In the genomic region with DNA sequence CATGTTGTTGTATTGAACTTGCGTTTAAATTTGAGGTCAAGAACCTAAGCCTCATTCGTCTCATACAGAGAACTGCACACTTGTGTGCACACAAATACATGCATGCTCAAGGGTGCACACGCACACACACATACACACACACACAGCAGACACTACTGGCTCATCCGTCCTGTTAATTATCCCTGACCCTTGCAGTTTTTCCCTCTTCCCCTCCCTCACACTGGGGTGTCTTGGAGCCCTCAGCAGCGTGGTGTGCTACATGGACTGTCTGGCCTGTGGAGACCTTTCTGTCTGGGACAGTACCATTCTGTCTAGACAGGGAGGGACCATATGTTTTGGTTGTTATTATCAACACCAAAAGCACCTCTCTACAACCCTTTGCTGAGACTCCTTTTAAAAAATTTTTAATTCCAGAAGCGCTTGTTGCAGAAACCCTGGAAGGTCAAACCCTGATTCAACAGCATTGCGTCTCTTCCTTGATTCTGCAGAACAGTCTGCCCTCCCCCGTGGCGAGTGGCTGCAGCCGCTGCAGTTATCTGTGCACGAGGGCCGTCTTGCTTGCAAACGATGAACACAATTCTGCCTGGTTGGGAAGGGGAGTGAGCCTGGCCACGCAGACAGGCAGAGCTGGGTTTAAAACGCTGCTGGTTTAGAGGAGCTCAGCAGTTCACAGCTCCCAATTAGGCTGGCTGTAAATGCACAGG, we compare ENCODE assay signal across 9 cellular contexts.
DNase-seq lines count a peak whose midpoint lies in the region; ATAC-seq and TF ChIP-seq lines count a peak whose summit lies in the region.
"Had no signal": no experiment of that assay in that cellular context is flagged by ENCODE, and none has a peak within 500 bp of the region (broad histone marks: within the 10 kb centered on the region; RNA-seq: fewer than 3 reads in every experiment).

No MANE protein-coding gene starts in this region.

- H3K9me3 Mint-ChIP-seq in activated naive CD4-positive, alpha-beta T cell treated with anti-CD3 and anti-CD28 coated beads, Interleukin-2, amount 50 U/mL, for 72 hours, result peaks cover 0 to 5% of the 10 kb centered on the region in 2 donors
- H3K9me3 Mint-ChIP-seq: activated naive CD4-positive, alpha-beta T cell treated with anti-CD3 and anti-CD28 coated beads, Interleukin-2, amount 50 U/mL, for 24 hours had no signal

- peak overlapping the region in 1 of 3 donors; percentile 12 for H3K4me3 ChIP-seq in right lobe of liver

- H3K27me3 ChIP-seq in right lobe of liver, result no peaks in the 10 kb centered on the region

- peak; percentile 22 for TF ChIP-seq POLR2A in right lobe of liver (IDR thresholded peaks at IDR 0.05)

- no peaks in the 10 kb centered on the region for H3K36me3 Mint-ChIP-seq in activated naive CD4-positive, alpha-beta T cell treated with anti-CD3 and anti-CD28 coated beads, Interleukin-2, amount 50 U/mL, for 72 hours
- H3K36me3 Mint-ChIP-seq: activated naive CD4-positive, alpha-beta T cell treated with anti-CD3 and anti-CD28 coated beads, Interleukin-2, amount 50 U/mL, for 24 hours had no signal

- H3K36me3 ChIP-seq in right lobe of liver, result no peaks in the 10 kb centered on the region

- H3K27ac ChIP-seq in right lobe of liver, result peak overlapping the region in 2 of 3 donors; percentile 11 to 64

- H3K27ac Mint-ChIP-seq in activated naive CD4-positive, alpha-beta T cell treated with anti-CD3 and anti-CD28 coated beads, Interleukin-2, amount 50 U/mL, for 72 hours, result no peak overlapping the region
- H3K27ac Mint-ChIP-seq: activated naive CD4-positive, alpha-beta T cell treated with anti-CD3 and anti-CD28 coated beads, Interleukin-2, amount 50 U/mL, for 24 hours had no signal

- DNase-seq in DMS53 treated with DMSO at 0.1 percent for 48 hours (lab: John Stamatoyannopoulos, UW; ENCODE audit: unreplicated experiment) (peak; percentile 47), NCI-H2196 treated with DMSO at 0.1 percent for 48 hours (lab: John Stamatoyannopoulos, UW; ENCODE audit: unreplicated experiment) (peak; percentile 2), brain pericyte (ENCODE audit: low read depth, low spot score) (peak; percentile 2), right lobe of liver (peak; percentile 66 to 79 (median 74)), NCI-H446 treated with DMSO at 0.1 percent for 48 hours (lab: John Stamatoyannopoulos, UW) (no peak)
- no peak for DNase-seq in activated CD4-positive, CD25-positive, alpha-beta regulatory T cell (lab: John Stamatoyannopoulos, UW)
- no peak for DNase-seq in activated naive CD4-positive, alpha-beta T cell treated with anti-CD3 and anti-CD28 coated beads, Interleukin-2, amount 50 U/mL, for 72 hours (ENCODE audit: low spot score in 2 of 2)

- intact Hi-C loops in right lobe of liver (cut with DNase I), result no loop called here

- no peaks in the 10 kb centered on the region for H3K9me3 ChIP-seq in right lobe of liver

- peak; percentile 71 to 89 (median 80) for ATAC-seq in right lobe of liver
- no peak for ATAC-seq in activated naive CD4-positive, alpha-beta T cell treated with anti-CD3 and anti-CD28 coated beads, Interleukin-2, amount 50 U/mL, for 72 hours
- no peak for ATAC-seq in GM18870 (IDR thresholded peaks at IDR 0.05; ENCODE audit: unreplicated experiment)

- H3K4me1 ChIP-seq in right lobe of liver, result peaks cover 0 to 23% (median 9%) of the 10 kb centered on the region in 4 donors

- no peak for TF ChIP-seq CTCF in right lobe of liver (IDR thresholded peaks at IDR 0.05)

- 12% methylated on average over 15 of the region's 15 CpGs for WGBS in right lobe of liver (ENCODE audit: insufficient coverage, low coverage, low lambda C conversion rate, missing lambda C conversion rate)

Comparison
In these comparisons a context has a peak if more than half of its experiments do, and no peak if none do; other contexts are left out.
1. DNase-seq: peak in DMS53 treated with DMSO at 0.1 percent for 48 hours (single experiment), NCI-H2196 treated with DMSO at 0.1 percent for 48 hours (single experiment), brain pericyte (single experiment) and right lobe of liver (3 of 3); none in activated CD4-positive, CD25-positive, alpha-beta regulatory T cell (0 of 4), NCI-H446 treated with DMSO at 0.1 percent for 48 hours (single experiment) and activated naive CD4-positive, alpha-beta T cell treated with anti-CD3 and anti-CD28 coated beads, Interleukin-2, amount 50 U/mL, for 72 hours (0 of 2).
2. ATAC-seq: peak in right lobe of liver (4 of 4); none in activated naive CD4-positive, alpha-beta T cell treated with anti-CD3 and anti-CD28 coated beads, Interleukin-2, amount 50 U/mL, for 72 hours (0 of 2) and GM18870 (single experiment).